23 cellular contexts compared by ENCODE assay signal in genomic region chr3:141382571-141382970, GRCh38. TPM values are rescaled to one million over a fixed set of nuclear protein-coding genes. Genes with fewer than 3 reads are reported as not detected.
DNase-seq lines count a peak whose midpoint lies in the region; ATAC-seq and TF ChIP-seq lines count a peak whose summit lies in the region.
"Had no signal": no experiment of that assay in that cellular context is flagged by ENCODE, and none has a peak within 500 bp of the region (broad histone marks: within the 10 kb centered on the region; RNA-seq: fewer than 3 reads in every experiment).

No MANE protein-coding gene starts in this region.

- H3K36me3 ChIP-seq in thyroid gland (no peaks in the 10 kb centered on the region), Caco-2 (ENCODE audit: control insufficient read depth, insufficient read depth, low read length) (peaks cover 2% of the 10 kb centered on the region; the same call in 1 of the 2 replicates)

- 95 to 100% methylated on average over 2 of the region's 2 CpGs for WGBS in thyroid gland, 2 donors

- no peaks in the 10 kb centered on the region for H3K9me3 Mint-ChIP-seq in activated B cell treated with CpG ODN at 0.5 μM for 24 hours
- H3K9me3 Mint-ChIP-seq in Caco-2 (ENCODE audit: unreplicated experiment) = no peaks in the 10 kb centered on the region
- H3K9me3 Mint-ChIP-seq: activated CD4-positive, alpha-beta T cell treated with anti-CD3 and anti-CD28 coated beads, Interleukin-2, amount 10 ng/mL, durations not matched to agents 24 days and 14 days had no signal

- intact Hi-C loops in activated B cell treated with CpG ODN at 0.5 μM for 24 hours (cut with micrococcal nuclease) (no loop called here), thyroid gland (cut with DNase I) (no loop called here), Caco-2 (cut with micrococcal nuclease; ENCODE audit: unreplicated experiment) (no loop called here)

- H3K27me3 Mint-ChIP-seq in activated B cell treated with CpG ODN at 0.5 μM for 24 hours (no peaks in the 10 kb centered on the region), Caco-2 (ENCODE audit: insufficient read depth, unreplicated experiment) (no peaks in the 10 kb centered on the region)
- H3K27me3 Mint-ChIP-seq: central memory CD8-positive, alpha-beta T cell had no signal

- peaks cover 40 to 46% of the 10 kb centered on the region in 2 donors for H3K4me1 ChIP-seq in thyroid gland
- no peaks in the 10 kb centered on the region for H3K4me1 ChIP-seq in Caco-2

- H3K27ac ChIP-seq in thyroid gland = peak overlapping the region in 2 of 3 donors; percentile 13 to 69
- H3K27ac ChIP-seq: C4-2B, left ventricle myocardium inferior had no signal

- TF ChIP-seq POLR2A in thyroid gland (IDR thresholded peaks at IDR 0.05) = no peak

- H3K9me3 ChIP-seq in thyroid gland (no peaks in the 10 kb centered on the region), Caco-2 (no peaks in the 10 kb centered on the region)
- H3K9me3 ChIP-seq: A549, left ventricle myocardium inferior had no signal

- H3K27me3 ChIP-seq in thyroid gland (no peaks in the 10 kb centered on the region), Caco-2 (replicated peaks; ENCODE audit: control insufficient read depth, insufficient read depth, low read length) (no peaks in the 10 kb centered on the region)

- CTCF ChIA-PET in activated B cell treated with CpG ODN at 0.5 μM for 24 hours (lab: Charles Lee) = interaction anchor here (2.1 to 2.5 kb wide), 2 partner anchors 9 to 13 kb away, joined by 6 to 7 read pairs; no protein-coding TSS in a partner anchor
- CTCF ChIA-PET in Caco-2 (lab: Charles Lee) = no interaction called here

- POLR2A ChIA-PET in activated B cell treated with CpG ODN at 0.5 μM for 24 hours (lab: Charles Lee) = interaction anchor here (1.0 kb wide), 1 partner anchor 30 kb away, joined by 3 read pairs; no protein-coding TSS in a partner anchor
- POLR2A ChIA-PET in Caco-2 (lab: Charles Lee) = no interaction called here

- no peak overlapping the region for H3K4me3 Mint-ChIP-seq in activated B cell treated with CpG ODN at 0.5 μM for 24 hours
- no peak overlapping the region for H3K4me3 Mint-ChIP-seq in Caco-2 (ENCODE audit: unreplicated experiment)
- H3K4me3 Mint-ChIP-seq: activated CD4-positive, alpha-beta T cell treated with anti-CD3 and anti-CD28 coated beads, Interleukin-2, amount 10 ng/mL, durations not matched to agents 24 days and 14 days; central memory CD8-positive, alpha-beta T cell had no signal

- DNase-seq in SHP77 (lab: John Stamatoyannopoulos, UW) (peak; percentile 38 to 74), SHP77 treated with DMSO at 0.1 percent for 48 hours (lab: John Stamatoyannopoulos, UW) (no peak), NCI-H146 (lab: John Stamatoyannopoulos, UW) (peak; percentile 89), activated B cell treated with CpG ODN at 0.5 μM for 24 hours (no peak), thyroid gland (no peak), Caco-2 (no peak), NCI-H187 (lab: John Stamatoyannopoulos, UW) (no peak)
- DNase-seq: activated CD4-positive, alpha-beta T cell treated with anti-CD3 and anti-CD28 coated beads, Interleukin-2, amount 10 ng/mL, durations not matched to agents 24 days and 14 days; activated CD8-positive, alpha-beta memory T cell treated with anti-CD3 and anti-CD28 coated beads, Interleukin-2, amount 50 U/mL, for 48 hours; activated naive CD4-positive, alpha-beta T cell; anterior cingulate cortex; DMS79 treated with DMSO at 0.1 percent for 48 hours; effector CD4-positive, alpha-beta T cell; glutamatergic neuron; left ventricle myocardium inferior; NCI-H1436 treated with DMSO at 0.1 percent for 48 hours; nucleus accumbens; stimulated activated CD4-positive, alpha-beta T cell treated with anti-CD3 and anti-CD28 coated beads, Interleukin-12 subunit alpha, Interleukin-12 subunit beta, amount 100 ng/mL, for 4 hours; trophoblast cell had no signal

- no TSS peak for BruUV-seq in Caco-2 (replicated peaks; lab: Mats Ljungman, UMichigan)

- H3K4me1 Mint-ChIP-seq in activated B cell treated with CpG ODN at 0.5 μM for 24 hours (peaks cover 64% of the 10 kb centered on the region), Caco-2 (ENCODE audit: low read depth, unreplicated experiment) (peaks cover 8% of the 10 kb centered on the region)

- ATAC-seq in activated B cell treated with CpG ODN at 0.5 μM for 24 hours (ENCODE audit: low read depth) (no peak), GM19328 (IDR thresholded peaks at IDR 0.05; ENCODE audit: unreplicated experiment) (no peak)
- ATAC-seq: A549 had no signal

- no peak overlapping the region for H3K4me3 ChIP-seq in thyroid gland (replicated peaks in 1 of 3)
- H3K4me3 ChIP-seq in Caco-2 (ENCODE audit: low read depth, low read length) = no peak overlapping the region
- H3K4me3 ChIP-seq: A549, left ventricle myocardium inferior had no signal

- TF ChIP-seq CTCF in activated B cell treated with CpG ODN at 0.5 μM for 24 hours (IDR thresholded peaks at IDR 0.05) (no peak), thyroid gland (IDR thresholded peaks at IDR 0.05) (no peak), Caco-2 (IDR thresholded peaks at IDR 0.05; ENCODE audit: insufficient read depth in 1 of 2, low read depth in 1 of 2, low read length in 1 of 2, severe bottlenecking in 1 of 2, unreplicated experiment in 1 of 2) (no peak)

- peak overlapping the region; percentile 43 for H3K27ac Mint-ChIP-seq in activated B cell treated with CpG ODN at 0.5 μM for 24 hours
- H3K27ac Mint-ChIP-seq in Caco-2 (ENCODE audit: unreplicated experiment) = no peak overlapping the region
- H3K27ac Mint-ChIP-seq: activated CD4-positive, alpha-beta T cell treated with anti-CD3 and anti-CD28 coated beads, Interleukin-2, amount 10 ng/mL, durations not matched to agents 24 days and 14 days had no signal

- H3K36me3 Mint-ChIP-seq in activated B cell treated with CpG ODN at 0.5 μM for 24 hours (ENCODE audit: low read depth) (no peaks in the 10 kb centered on the region), Caco-2 (ENCODE audit: insufficient read depth, unreplicated experiment) (peaks cover 50% of the 10 kb centered on the region)

RNA-seq across cellular contexts. Expression of gene ZBTB38, which starts 14.3 kb away (rescaled TPM):
- 39.5 and 45.2 TPM in 2 replicates for total RNA-seq in activated B cell treated with CpG ODN at 0.5 μM for 24 hours
- total RNA-seq in thyroid gland = 100 to 1,000 TPM; 143 to 185 (median 165) TPM
- total RNA-seq in Caco-2 (2022) = 72.7 and 74.1 TPM in 2 replicates

Comparison
In these comparisons a context has a peak if more than half of its experiments do, and no peak if none do; other contexts are left out.
1. DNase-seq: peak in SHP77 (2 of 2) and NCI-H146 (single experiment); none in SHP77 treated with DMSO at 0.1 percent for 48 hours (single experiment), activated B cell treated with CpG ODN at 0.5 μM for 24 hours (single experiment), thyroid gland (0 of 2), Caco-2 (0 of 2) and NCI-H187 (0 of 2).